ENCODE assay signal across 1 cellular context in the genomic region with DNA sequence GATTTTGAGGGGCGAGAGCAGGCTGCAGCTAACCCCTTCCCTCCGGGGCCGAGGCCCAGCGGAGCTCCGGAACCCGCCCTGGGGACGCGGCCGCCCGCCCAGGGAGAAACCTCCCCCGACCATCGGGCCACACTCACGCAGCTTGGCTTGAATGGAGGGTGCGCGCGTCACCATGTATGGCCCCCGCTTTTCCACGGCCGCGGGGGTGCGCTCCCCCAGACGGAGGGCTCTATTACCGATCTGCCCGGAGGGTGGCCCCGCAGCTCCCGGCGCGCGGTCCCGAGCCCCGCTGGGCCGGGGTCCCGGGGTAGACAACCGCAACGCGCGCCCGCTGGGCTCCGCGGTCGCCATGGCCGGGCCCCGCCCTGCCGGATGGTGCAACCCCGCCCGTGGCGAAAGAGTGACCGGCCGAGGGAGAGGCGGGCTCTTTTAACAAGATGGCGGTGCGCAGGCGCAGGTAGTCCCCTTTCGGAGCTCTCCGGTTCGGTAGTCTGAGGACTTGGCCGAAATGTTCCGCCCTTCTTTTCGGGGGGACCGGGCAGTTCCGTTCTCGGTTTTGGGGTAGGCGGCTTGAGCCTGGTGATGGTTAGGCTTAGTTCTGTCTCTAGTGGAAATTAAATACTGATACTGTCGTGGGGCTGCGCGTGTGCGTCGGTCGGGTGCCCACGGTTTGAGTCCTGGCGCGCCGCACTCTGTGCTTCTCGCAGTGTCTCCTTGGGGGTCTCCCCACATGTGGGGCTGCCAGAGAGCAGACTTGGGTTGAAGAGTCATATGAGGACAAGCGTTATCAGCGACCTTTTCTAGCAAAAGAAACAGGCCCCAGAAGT.
TF ChIP-seq lines count a peak whose summit lies in the region.

A gene with protein sequence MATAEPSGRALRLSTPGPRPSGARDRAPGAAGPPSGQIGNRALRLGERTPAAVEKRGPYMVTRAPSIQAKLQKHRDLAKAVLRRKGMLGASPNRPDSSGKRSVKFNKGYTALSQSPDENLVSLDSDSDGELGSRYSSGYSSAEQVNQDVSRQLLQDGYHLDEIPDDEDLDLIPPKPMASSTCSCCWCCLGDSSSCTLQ (minus strand): TSS at position 402 of the 827 bp plus-strand sequence. CDS start 51 bp downstream, at position 351.

TF ChIP-seq in GM12878, 131 proteins besides CTCF, POLR2A, EP300 and RAD21 (continued from another document):
- TF ChIP-seq, protein P1, sequence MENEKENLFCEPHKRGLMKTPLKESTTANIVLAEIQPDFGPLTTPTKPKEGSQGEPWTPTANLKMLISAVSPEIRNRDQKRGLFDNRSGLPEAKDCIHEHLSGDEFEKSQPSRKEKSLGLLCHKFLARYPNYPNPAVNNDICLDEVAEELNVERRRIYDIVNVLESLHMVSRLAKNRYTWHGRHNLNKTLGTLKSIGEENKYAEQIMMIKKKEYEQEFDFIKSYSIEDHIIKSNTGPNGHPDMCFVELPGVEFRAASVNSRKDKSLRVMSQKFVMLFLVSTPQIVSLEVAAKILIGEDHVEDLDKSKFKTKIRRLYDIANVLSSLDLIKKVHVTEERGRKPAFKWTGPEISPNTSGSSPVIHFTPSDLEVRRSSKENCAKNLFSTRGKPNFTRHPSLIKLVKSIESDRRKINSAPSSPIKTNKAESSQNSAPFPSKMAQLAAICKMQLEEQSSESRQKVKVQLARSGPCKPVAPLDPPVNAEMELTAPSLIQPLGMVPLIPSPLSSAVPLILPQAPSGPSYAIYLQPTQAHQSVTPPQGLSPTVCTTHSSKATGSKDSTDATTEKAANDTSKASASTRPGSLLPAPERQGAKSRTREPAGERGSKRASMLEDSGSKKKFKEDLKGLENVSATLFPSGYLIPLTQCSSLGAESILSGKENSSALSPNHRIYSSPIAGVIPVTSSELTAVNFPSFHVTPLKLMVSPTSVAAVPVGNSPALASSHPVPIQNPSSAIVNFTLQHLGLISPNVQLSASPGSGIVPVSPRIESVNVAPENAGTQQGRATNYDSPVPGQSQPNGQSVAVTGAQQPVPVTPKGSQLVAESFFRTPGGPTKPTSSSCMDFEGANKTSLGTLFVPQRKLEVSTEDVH (IDR thresholded peaks at IDR 0.05; ENCODE audit: low read depth, partially characterized antibody): no peak
- TF ChIP-seq ZBTB4 (CRISPR knock-in tag; IDR thresholded peaks at IDR 0.05): no peak
- peak; percentile 83 for TF ChIP-seq BACH1 (IDR thresholded peaks at IDR 0.05; ENCODE audit: borderline replicate concordance)
- TF ChIP-seq STAT1 (conservative IDR thresholded peaks at IDR 0.05): no peak
- TF ChIP-seq ZNF217 (IDR thresholded peaks at IDR 0.05): 0 out of 2 replicates have a peak, but pooled peaks have one; percentile 44
- TF ChIP-seq PAX5 (IDR thresholded peaks at IDR 0.05; ENCODE audit: borderline replicate concordance, low read depth, low read length): peak; percentile 12; the same call in 1 of the 2 replicates
- peak; percentile 68 for TF ChIP-seq RUNX3 (IDR thresholded peaks at IDR 0.05; ENCODE audit: low read length)
- peak; percentile 65; the same call in 1 of the 2 replicates for TF ChIP-seq SIN3A (IDR thresholded peaks at IDR 0.05; ENCODE audit: low read depth, low read length)
- no peak for TF ChIP-seq SP1 (IDR thresholded peaks at IDR 0.05; ENCODE audit: low read depth, low read length)
- peak; percentile 79 for TF ChIP-seq IKZF1 (conservative IDR thresholded peaks at IDR 0.05)
- TF ChIP-seq DPF2 (IDR thresholded peaks at IDR 0.05): peak; percentile 87
- TF ChIP-seq SIX5 (IDR thresholded peaks at IDR 0.05; ENCODE audit: low read depth, low read length, severe bottlenecking): no peak
- TF ChIP-seq RBBP5 (conservative IDR thresholded peaks at IDR 0.05): 0 out of 2 replicates have a peak, but pooled peaks have one; percentile 42
- TF ChIP-seq NRF1 (conservative IDR thresholded peaks at IDR 0.05; ENCODE audit: low read depth, low read length): peak; percentile 94
- TF ChIP-seq SMARCA5 (IDR thresholded peaks at IDR 0.05): 0 out of 2 replicates have a peak, but pooled peaks have one; percentile 66
- TF ChIP-seq KDM1A (IDR thresholded peaks at IDR 0.05; ENCODE audit: borderline replicate concordance): no peak
- TF ChIP-seq ZNF592 (IDR thresholded peaks at IDR 0.05): peak; percentile 54; the same call in 1 of the 2 replicates
- TF ChIP-seq NR2F1 (conservative IDR thresholded peaks at IDR 0.05): 0 out of 2 replicates have a peak, but pooled peaks have one; percentile 30
- TF ChIP-seq BCL3 (IDR thresholded peaks at IDR 0.05; ENCODE audit: borderline replicate concordance, insufficient read depth, low read depth, low read length, poor library complexity, severe bottlenecking): no peak
- peak; percentile 39; the same call in 1 of the 2 replicates for TF ChIP-seq HCFC1 (IDR thresholded peaks at IDR 0.05; ENCODE audit: low read length)
- TF ChIP-seq LARP7 (IDR thresholded peaks at IDR 0.05): peak; percentile 80; the same call in 1 of the 2 replicates
- peak; percentile 96 for TF ChIP-seq YY1 (IDR thresholded peaks at IDR 0.05; ENCODE audit: low read depth, low read length)
- TF ChIP-seq, protein P2, sequence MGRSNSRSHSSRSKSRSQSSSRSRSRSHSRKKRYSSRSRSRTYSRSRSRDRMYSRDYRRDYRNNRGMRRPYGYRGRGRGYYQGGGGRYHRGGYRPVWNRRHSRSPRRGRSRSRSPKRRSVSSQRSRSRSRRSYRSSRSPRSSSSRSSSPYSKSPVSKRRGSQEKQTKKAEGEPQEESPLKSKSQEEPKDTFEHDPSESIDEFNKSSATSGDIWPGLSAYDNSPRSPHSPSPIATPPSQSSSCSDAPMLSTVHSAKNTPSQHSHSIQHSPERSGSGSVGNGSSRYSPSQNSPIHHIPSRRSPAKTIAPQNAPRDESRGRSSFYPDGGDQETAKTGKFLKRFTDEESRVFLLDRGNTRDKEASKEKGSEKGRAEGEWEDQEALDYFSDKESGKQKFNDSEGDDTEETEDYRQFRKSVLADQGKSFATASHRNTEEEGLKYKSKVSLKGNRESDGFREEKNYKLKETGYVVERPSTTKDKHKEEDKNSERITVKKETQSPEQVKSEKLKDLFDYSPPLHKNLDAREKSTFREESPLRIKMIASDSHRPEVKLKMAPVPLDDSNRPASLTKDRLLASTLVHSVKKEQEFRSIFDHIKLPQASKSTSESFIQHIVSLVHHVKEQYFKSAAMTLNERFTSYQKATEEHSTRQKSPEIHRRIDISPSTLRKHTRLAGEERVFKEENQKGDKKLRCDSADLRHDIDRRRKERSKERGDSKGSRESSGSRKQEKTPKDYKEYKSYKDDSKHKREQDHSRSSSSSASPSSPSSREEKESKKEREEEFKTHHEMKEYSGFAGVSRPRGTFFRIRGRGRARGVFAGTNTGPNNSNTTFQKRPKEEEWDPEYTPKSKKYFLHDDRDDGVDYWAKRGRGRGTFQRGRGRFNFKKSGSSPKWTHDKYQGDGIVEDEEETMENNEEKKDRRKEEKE (IDR thresholded peaks at IDR 0.05): peak; percentile 57; the same call in 1 of the 2 replicates
